ENCODE assay signal across 1 cellular context in the genomic region with DNA sequence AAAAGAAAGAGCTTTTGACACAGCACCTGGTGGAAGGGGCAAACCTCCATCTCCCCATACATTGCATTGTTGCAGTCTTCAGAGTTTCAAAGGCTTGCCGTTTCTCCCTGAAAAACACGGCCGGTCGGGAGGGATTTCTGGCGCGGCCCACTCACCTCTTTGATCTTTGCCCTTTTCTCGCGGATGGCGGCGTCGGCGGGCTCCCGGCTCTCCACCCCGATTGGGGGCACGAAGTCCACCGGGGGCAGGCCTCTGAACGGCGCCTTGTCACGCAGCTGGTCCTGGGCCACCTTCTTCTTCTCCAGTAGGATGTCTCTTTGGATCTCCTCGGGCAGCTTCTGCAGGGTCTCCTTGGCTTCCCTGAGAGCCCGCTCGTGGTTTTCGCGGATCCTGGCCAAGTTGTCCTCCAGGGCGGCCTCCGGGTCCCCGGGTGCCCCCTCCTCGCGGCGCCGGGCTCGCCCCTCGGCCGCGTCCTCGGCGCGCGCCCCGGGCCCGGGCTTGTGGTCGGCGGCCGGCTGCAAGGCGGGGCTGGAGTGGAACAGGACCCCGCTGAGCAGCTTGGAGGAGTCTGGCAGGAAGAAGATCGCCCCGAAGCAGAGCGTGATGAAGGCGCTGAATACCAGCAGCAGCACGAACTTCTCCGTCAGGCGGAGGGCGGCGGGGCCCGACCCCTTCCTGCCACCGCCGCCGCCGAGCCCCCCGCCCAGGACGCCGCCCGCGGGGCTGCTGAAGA.
TF ChIP-seq lines count a peak whose summit lies in the region.

No MANE protein-coding gene starts in this region.

TF ChIP-seq in endothelial cell of umbilical vein, 7 proteins besides CTCF, POLR2A, EP300 and RAD21 (continued from another document):
- TF ChIP-seq GATA2 (IDR thresholded peaks at IDR 0.05; ENCODE audit: insufficient read depth, insufficient read length, low read depth, low read length) (no peak), MYC (IDR thresholded peaks at IDR 0.05; ENCODE audit: low read depth, low read length) (no peak), POLR2AphosphoS5 (IDR thresholded peaks at IDR 0.05; ENCODE audit: insufficient read depth, low read depth, low read length) (no peak), FOS (IDR thresholded peaks at IDR 0.05; ENCODE audit: borderline replicate concordance, insufficient read depth, low read length) (no peak)
